ENCODE assay signal across 37 cellular contexts in genomic region chrX:99461223-99461622, GRCh38.
"Had no signal": no experiment of that assay in that cellular context is flagged by ENCODE, and none has a peak within 500 bp of the region (broad histone marks: within the 10 kb centered on the region; RNA-seq: fewer than 3 reads in every experiment).

No MANE protein-coding gene starts in this region.

- H3K27ac ChIP-seq: adrenal gland, ascending aorta, body of pancreas, brain microvascular endothelial cell, breast epithelium, cardiac muscle cell had no signal

- ATAC-seq: activated naive CD4-positive, alpha-beta T cell treated with anti-CD3 and anti-CD28 coated beads, Interleukin-2, amount 50 U/mL, for 72 hours; activated T-cell treated with anti-CD3 and anti-CD28 coated beads, Interleukin-2, amount 50 U/mL, for 4 hours; activated T-cell treated with anti-CD3 and anti-CD28 coated beads, Interleukin-2, amount 50 U/mL, for 72 hours; activated T-helper 17 cell treated with anti-CD3 and anti-CD28 coated beads, Interleukin-2, amount 50 U/mL, for 72 hours; body of pancreas had no signal

- H3K9me3 Mint-ChIP-seq: activated naive CD4-positive, alpha-beta T cell treated with anti-CD3 and anti-CD28 coated beads, Interleukin-2, amount 10 ng/mL, durations not matched to agents 7 days and 5 days; activated naive CD8-positive, alpha-beta T cell treated with anti-CD3 and anti-CD28 coated beads for 36 hours; activated T-cell treated with anti-CD3 and anti-CD28 coated beads, Interleukin-2, amount 50 U/mL, for 24 hours had no signal

- H3K36me3 ChIP-seq: adrenal gland, ascending aorta, brain microvascular endothelial cell, breast epithelium, cardiac muscle cell had no signal

- H3K4me3 Mint-ChIP-seq: activated naive CD4-positive, alpha-beta T cell treated with anti-CD3 and anti-CD28 coated beads for 36 hours; activated naive CD4-positive, alpha-beta T cell treated with anti-CD3 and anti-CD28 coated beads, Interleukin-2, amount 10 ng/mL, durations not matched to agents 7 days and 5 days; activated naive CD4-positive, alpha-beta T cell treated with anti-CD3 and anti-CD28 coated beads, Interleukin-2, amount 50 U/mL, for 24 hours; activated naive CD8-positive, alpha-beta T cell; activated naive CD8-positive, alpha-beta T cell treated with anti-CD3 and anti-CD28 coated beads for 36 hours; activated T-cell treated with anti-CD3 and anti-CD28 coated beads, Interleukin-2, amount 50 U/mL, for 24 hours; activated T-cell treated with anti-CD3 and anti-CD28 coated beads, Interleukin-2, amount 50 U/mL, for 4 hours; activated T-cell treated with anti-CD3 and anti-CD28 coated beads, Interleukin-2, amount 50 U/mL, for 72 hours; activated T-helper 1 cell treated with anti-CD3 and anti-CD28 coated beads, Interleukin-12 subunit alpha, Interleukin-12 subunit beta, Interleukin-2, Interleukin-4 antibody, amounts not matched to agents 30 ng/mL and 10 ng/mL and 1 ng/mL, durations not matched to agents 14 hours and 24 hours and 36 hours; activated T-helper 17 cell treated with anti-CD3 and anti-CD28 coated beads, Interleukin-2, amount 50 U/mL, for 72 hours; brain; central memory CD8-positive, alpha-beta T cell had no signal

- H3K27me3 ChIP-seq: adrenal gland, ascending aorta, body of pancreas, brain microvascular endothelial cell, cardiac muscle cell had no signal

- H3K4me1 Mint-ChIP-seq: activated naive CD4-positive, alpha-beta T cell treated with anti-CD3 and anti-CD28 coated beads, Interleukin-2, amount 10 ng/mL, durations not matched to agents 7 days and 5 days; activated naive CD4-positive, alpha-beta T cell treated with anti-CD3 and anti-CD28 coated beads, Interleukin-2, amount 50 U/mL, for 24 hours; activated naive CD8-positive, alpha-beta T cell treated with anti-CD3 and anti-CD28 coated beads for 36 hours; activated T-helper 17 cell treated with anti-CD3 and anti-CD28 coated beads, Interleukin-2, amount 50 U/mL, for 72 hours; central memory CD8-positive, alpha-beta T cell had no signal

- DNase-seq: activated effector memory CD4-positive, alpha-beta T cell treated with anti-CD3 and anti-CD28 coated beads, Interleukin-2, amount 50 U/mL, for 16 hours; activated effector memory CD4-positive, alpha-beta T cell treated with Interleukin-2 at 50 U/mL for 16 hours; activated gamma-delta T cell; activated gamma-delta T cell treated with Interleukin-2 at 50 U/mL for 16 hours; activated naive CD4-positive, alpha-beta T cell; activated naive CD4-positive, alpha-beta T cell treated with anti-CD3 and anti-CD28 coated beads for 36 hours; activated naive CD4-positive, alpha-beta T cell treated with anti-CD3 and anti-CD28 coated beads, Interleukin-2, amount 10 ng/mL, durations not matched to agents 7 days and 5 days; activated naive CD4-positive, alpha-beta T cell treated with anti-CD3 and anti-CD28 coated beads, Interleukin-2, amount 50 U/mL, for 16 hours; activated naive CD4-positive, alpha-beta T cell treated with Interleukin-2 at 50 U/mL for 16 hours; activated naive CD8-positive, alpha-beta T cell treated with anti-CD3 and anti-CD28 coated beads for 36 hours; activated T-cell treated with anti-CD3 and anti-CD28 coated beads, Interleukin-2, amount 50 U/mL, for 1 hour; activated T-cell treated with anti-CD3 and anti-CD28 coated beads, Interleukin-2, amount 50 U/mL, for 24 hours; activated T-cell treated with anti-CD3 and anti-CD28 coated beads, Interleukin-2, amount 50 U/mL, for 4 hours; activated T-cell treated with anti-CD3 and anti-CD28 coated beads, Interleukin-2, amount 50 U/mL, for 48 hours; activated T-cell treated with anti-CD3 and anti-CD28 coated beads, Interleukin-2, amount 50 U/mL, for 72 hours; adrenal gland; amniotic stem cell; amygdala; anterior cingulate cortex; aorta; body of pancreas; brain microvascular endothelial cell; caudate nucleus; central memory CD4-positive, alpha-beta T cell; cerebellar nuclear complex had no signal

- H3K4me1 ChIP-seq: adrenal gland, ascending aorta, body of pancreas, breast epithelium had no signal

- H3K36me3 Mint-ChIP-seq: activated naive CD4-positive, alpha-beta T cell treated with anti-CD3 and anti-CD28 coated beads, Interleukin-2, amount 10 ng/mL, durations not matched to agents 7 days and 5 days; activated naive CD4-positive, alpha-beta T cell treated with anti-CD3 and anti-CD28 coated beads, Interleukin-2, amount 50 U/mL, for 24 hours; activated naive CD4-positive, alpha-beta T cell treated with anti-CD3 and anti-CD28 coated beads, Interleukin-2, amount 50 U/mL, for 72 hours; activated naive CD8-positive, alpha-beta T cell; activated naive CD8-positive, alpha-beta T cell treated with anti-CD3 and anti-CD28 coated beads for 36 hours; brain had no signal

- H3K4me3 ChIP-seq: adrenal gland, ascending aorta, body of pancreas, breast epithelium, cardiac muscle cell had no signal

- H3K27me3 Mint-ChIP-seq: activated naive CD4-positive, alpha-beta T cell treated with anti-CD3 and anti-CD28 coated beads, Interleukin-2, amount 10 ng/mL, durations not matched to agents 7 days and 5 days; activated naive CD4-positive, alpha-beta T cell treated with anti-CD3 and anti-CD28 coated beads, Interleukin-2, amount 50 U/mL, for 24 hours; activated naive CD8-positive, alpha-beta T cell; activated naive CD8-positive, alpha-beta T cell treated with anti-CD3 and anti-CD28 coated beads for 36 hours; activated T-cell treated with anti-CD3 and anti-CD28 coated beads, Interleukin-2, amount 50 U/mL, for 24 hours; activated T-helper 17 cell treated with anti-CD3 and anti-CD28 coated beads, Interleukin-2, amount 50 U/mL, for 72 hours; brain; central memory CD8-positive, alpha-beta T cell had no signal

- FAIRE-seq: bronchial epithelial cell had no signal

- H3K9me3 ChIP-seq: adrenal gland, ascending aorta, body of pancreas, breast epithelium had no signal

- H3K27ac Mint-ChIP-seq: activated naive CD4-positive, alpha-beta T cell treated with anti-CD3 and anti-CD28 coated beads for 36 hours; activated naive CD4-positive, alpha-beta T cell treated with anti-CD3 and anti-CD28 coated beads, Interleukin-2, amount 10 ng/mL, durations not matched to agents 7 days and 5 days; activated naive CD4-positive, alpha-beta T cell treated with anti-CD3 and anti-CD28 coated beads, Interleukin-2, amount 50 U/mL, for 24 hours; activated naive CD4-positive, alpha-beta T cell treated with anti-CD3 and anti-CD28 coated beads, Interleukin-2, amount 50 U/mL, for 72 hours; activated naive CD8-positive, alpha-beta T cell; activated naive CD8-positive, alpha-beta T cell treated with anti-CD3 and anti-CD28 coated beads for 36 hours; activated T-cell treated with anti-CD3 and anti-CD28 coated beads, Interleukin-2, amount 50 U/mL, for 24 hours; activated T-cell treated with anti-CD3 and anti-CD28 coated beads, Interleukin-2, amount 50 U/mL, for 72 hours; activated T-helper 1 cell treated with anti-CD3 and anti-CD28 coated beads, Interleukin-12 subunit alpha, Interleukin-12 subunit beta, Interleukin-2, Interleukin-4 antibody, amounts not matched to agents 30 ng/mL and 10 ng/mL and 1 ng/mL, durations not matched to agents 14 hours and 24 hours and 36 hours; activated T-helper 17 cell treated with anti-CD3 and anti-CD28 coated beads, Interleukin-2, amount 50 U/mL, for 72 hours; activated T-helper 2 cell treated with anti-CD3 and anti-CD28 coated beads, Interferon-gamma antibody, Interleukin-2, Interleukin-4, amounts not matched to agents 10 μg/mL and 5 μg/mL and 100 μg/mL, durations not matched to agents 14 hours and 24 hours and 36 hours; brain had no signal
